Comparison of ENCODE assay signal across 8 cellular contexts in the genomic region with DNA sequence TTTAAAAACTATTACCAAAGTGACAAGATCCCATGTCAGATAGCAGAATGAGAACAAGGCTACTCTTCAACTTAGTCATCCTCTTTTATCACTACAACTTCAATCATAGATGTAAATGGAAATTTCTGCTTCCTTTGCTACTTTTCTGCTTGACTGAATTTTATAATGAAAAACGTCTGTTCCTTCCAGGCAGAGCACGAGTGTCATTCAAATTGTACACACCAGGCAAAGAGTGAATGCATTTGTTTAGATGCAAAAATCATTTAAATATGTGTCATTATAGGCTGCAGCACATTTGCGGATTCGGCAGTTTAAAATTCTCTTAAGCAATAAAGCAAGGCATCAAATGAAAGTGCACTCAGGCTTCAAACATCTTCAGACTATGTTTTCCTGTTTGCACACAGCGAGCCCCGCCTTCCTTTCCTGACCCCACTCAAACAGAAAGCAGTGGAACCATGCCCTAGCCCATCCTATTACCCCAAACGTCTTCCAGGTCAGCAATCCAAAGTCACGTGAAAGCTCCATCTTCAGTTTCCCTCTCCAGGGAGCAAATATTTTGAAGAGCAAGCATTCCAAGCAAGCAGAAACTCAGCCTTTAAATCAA.
A peak's percentile ranks its signal among the peaks of the same experiment; 100 is the strongest.
DNase-seq lines count a peak whose midpoint lies in the region; ATAC-seq and TF ChIP-seq lines count a peak whose summit lies in the region.

No MANE protein-coding gene starts in this region.

- intact Hi-C loops in Caco-2 (cut with micrococcal nuclease; ENCODE audit: unreplicated experiment), result no loop called here
- intact Hi-C loops in sciatic nerve (cut with DNase I), result no loop called here

- H3K27me3 ChIP-seq in Caco-2 (replicated peaks; ENCODE audit: control insufficient read depth, insufficient read depth, low read length) (no peaks in the 10 kb centered on the region), HAP-1 (ENCODE audit: low read depth) (no peaks in the 10 kb centered on the region)

- H3K4me3 ChIP-seq in Caco-2 (ENCODE audit: low read depth, low read length) (no peak overlapping the region), HAP-1 (no peak overlapping the region)

- H3K27ac Mint-ChIP-seq in Caco-2 (ENCODE audit: unreplicated experiment), result no peak overlapping the region
- peak overlapping the region; percentile 75 for H3K27ac Mint-ChIP-seq in T-helper 1 cell treated with Interleukin-12 subunit alpha and Interleukin-12 subunit beta and Interleukin-4 antibody, amounts not matched to agents 30 μg/mL and 1 μg/mL, for 36 hours

- no peaks in the 10 kb centered on the region for H3K27me3 Mint-ChIP-seq in Caco-2 (ENCODE audit: insufficient read depth, unreplicated experiment)
- H3K27me3 Mint-ChIP-seq in T-helper 1 cell treated with Interleukin-12 subunit alpha and Interleukin-12 subunit beta and Interleukin-4 antibody, amounts not matched to agents 30 μg/mL and 1 μg/mL, for 36 hours (ENCODE audit: low read depth), result no peaks in the 10 kb centered on the region

- peaks cover 13% of the 10 kb centered on the region for H3K36me3 Mint-ChIP-seq in Caco-2 (ENCODE audit: insufficient read depth, unreplicated experiment)
- H3K36me3 Mint-ChIP-seq in T-helper 1 cell treated with Interleukin-12 subunit alpha and Interleukin-12 subunit beta and Interleukin-4 antibody, amounts not matched to agents 30 μg/mL and 1 μg/mL, for 36 hours (ENCODE audit: low read depth), result no peaks in the 10 kb centered on the region

- DNase-seq in Caco-2 (peak; percentile 32 to 41), HAP-1 (ENCODE audit: low spot score in 2 of 2) (peak; percentile 20 to 41), fibroblast of gingiva (ENCODE audit: low read depth) (peak; percentile 97), sciatic nerve (ENCODE audit: low spot score) (no peak), NOMO-1 treated with DMSO at 0.1 percent for 48 hours (lab: John Stamatoyannopoulos, UW; ENCODE audit: unreplicated experiment) (no peak)

- peaks cover 39% of the 10 kb centered on the region for H3K4me1 Mint-ChIP-seq in Caco-2 (ENCODE audit: low read depth, unreplicated experiment)
- H3K4me1 Mint-ChIP-seq in T-helper 1 cell treated with Interleukin-12 subunit alpha and Interleukin-12 subunit beta and Interleukin-4 antibody, amounts not matched to agents 30 μg/mL and 1 μg/mL, for 36 hours (ENCODE audit: low read depth), result peaks cover 35% of the 10 kb centered on the region

- no peak for TF ChIP-seq CTCF in Caco-2 (IDR thresholded peaks at IDR 0.05; ENCODE audit: insufficient read depth in 1 of 2, low read depth in 1 of 2, low read length in 1 of 2, severe bottlenecking in 1 of 2, unreplicated experiment in 1 of 2)

- H3K9me3 ChIP-seq in Caco-2, result no peaks in the 10 kb centered on the region
- no peaks in the 10 kb centered on the region for H3K9me3 ChIP-seq in HAP-1

- BruUV-seq in Caco-2 (replicated peaks; lab: Mats Ljungman, UMichigan), result no TSS peak

- POLR2A ChIA-PET in Caco-2 (lab: Charles Lee), result no interaction called here

- H3K36me3 ChIP-seq in Caco-2 (ENCODE audit: control insufficient read depth, insufficient read depth, low read length), result no peaks in the 10 kb centered on the region
- no peaks in the 10 kb centered on the region for H3K36me3 ChIP-seq in HAP-1 (replicated peaks)

- peaks cover 11% of the 10 kb centered on the region for H3K4me1 ChIP-seq in Caco-2
- peaks cover 13% of the 10 kb centered on the region for H3K4me1 ChIP-seq in HAP-1

- in situ Hi-C loops in HAP-1 (cut with MboI; ENCODE audit: low sequenced_read_pairs), result no loop called here

- CTCF ChIA-PET in Caco-2 (lab: Charles Lee), result no interaction called here

- no peak overlapping the region for H3K4me3 Mint-ChIP-seq in Caco-2 (ENCODE audit: unreplicated experiment)
- H3K4me3 Mint-ChIP-seq in T-helper 1 cell treated with Interleukin-12 subunit alpha and Interleukin-12 subunit beta and Interleukin-4 antibody, amounts not matched to agents 30 μg/mL and 1 μg/mL, for 36 hours, result peak overlapping the region; percentile 67

- H3K9me3 Mint-ChIP-seq in Caco-2 (ENCODE audit: unreplicated experiment), result no peaks in the 10 kb centered on the region
- no peaks in the 10 kb centered on the region for H3K9me3 Mint-ChIP-seq in T-helper 1 cell treated with Interleukin-12 subunit alpha and Interleukin-12 subunit beta and Interleukin-4 antibody, amounts not matched to agents 30 μg/mL and 1 μg/mL, for 36 hours

- ATAC-seq in sciatic nerve, result peak; percentile 92
- ATAC-seq in GM19467 (IDR thresholded peaks at IDR 0.05; ENCODE audit: unreplicated experiment), result no peak
- ATAC-seq in HG02981 (IDR thresholded peaks at IDR 0.05; ENCODE audit: unreplicated experiment), result no peak

Comparison
In these comparisons a context has a peak if more than half of its experiments do, and no peak if none do; other contexts are left out.
1. DNase-seq: peak in Caco-2 (2 of 2), HAP-1 (2 of 2) and fibroblast of gingiva (single experiment); none in sciatic nerve (single experiment) and NOMO-1 treated with DMSO at 0.1 percent for 48 hours (single experiment).